ENCODE assay signal across 8 cellular contexts in the genomic region with DNA sequence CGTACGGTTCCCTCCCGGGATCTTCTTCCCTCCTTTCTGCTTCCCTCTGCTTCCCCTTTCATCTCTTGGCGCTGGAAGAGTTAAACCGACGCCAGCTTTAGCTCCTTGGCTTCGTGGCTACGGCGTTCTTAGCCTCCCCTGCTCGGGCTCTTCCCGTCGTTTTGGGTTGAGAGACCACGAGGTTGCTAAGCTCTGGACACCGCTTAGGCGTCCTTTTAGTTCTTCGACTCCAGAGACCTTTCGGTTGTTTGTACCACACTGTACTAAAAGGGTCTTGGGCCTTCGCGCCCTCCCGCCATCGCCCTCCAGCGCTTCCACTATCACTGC. TPM values are rescaled to one million over a fixed set of nuclear protein-coding genes. Genes with fewer than 3 reads are reported as not detected.
A peak's percentile ranks its signal among the peaks of the same experiment; 100 is the strongest.
DNase-seq lines count a peak whose midpoint lies in the region; ATAC-seq, FAIRE-seq and TF ChIP-seq lines count a peak whose summit lies in the region.

No MANE protein-coding gene starts in this region.

- peaks cover 14 to 39% of the 10 kb centered on the region in 2 donors for H3K36me3 Mint-ChIP-seq in stimulated activated naive B cell treated with anti-CD40 and anti-IgM and Interleukin-4, amounts not matched to agents 10 μg/mL and 1 μg/mL and 100 μg/mL, for 72 hours

- H3K27ac Mint-ChIP-seq in stimulated activated naive B cell treated with anti-CD40 and anti-IgM and Interleukin-4, amounts not matched to agents 10 μg/mL and 1 μg/mL and 100 μg/mL, for 72 hours, result peak overlapping the region; percentile 100

- H3K4me3 Mint-ChIP-seq in stimulated activated naive B cell treated with anti-CD40 and anti-IgM and Interleukin-4, amounts not matched to agents 10 μg/mL and 1 μg/mL and 100 μg/mL, for 72 hours, result peak overlapping the region; percentile 89 to 96

- WGBS in mammary epithelial cell (ENCODE audit: low coverage, missing lambda C conversion rate), result under 1% methylated on average over 21 of the region's 22 CpGs

- in situ Hi-C loops in mammary epithelial cell (cut with MboI; ENCODE audit: low sequenced_read_pairs in 2 of 2) (loop anchor here in 1 of 2 donors (25.0 kb wide), 1 partner anchor 665 kb away; the partner anchor contains the start of gene GOLGA5), KBM-7 (cut with MboI; ENCODE audit: low pct_unique_long_range_greater_than_20kb, low sequenced_read_pairs) (no loop called here)

- H3K27me3 ChIP-seq in mammary epithelial cell (ENCODE audit: insufficient read depth, low read length), result no peaks in the 10 kb centered on the region

- H3K36me3 ChIP-seq in mammary epithelial cell (ENCODE audit: insufficient read depth, low read length) (peaks cover 3% of the 10 kb centered on the region), kidney (ENCODE audit: control insufficient read depth in 1 of 2, insufficient read depth in 2 of 2, low read length in 2 of 2) (peaks cover 2 to 4% of the 10 kb centered on the region in 2 donors)

- intact Hi-C loops in mammary epithelial cell (cut with micrococcal nuclease), result no loop called here
- intact Hi-C loops in kidney (cut with DNase I), result no loop called here

- no peaks in the 10 kb centered on the region for H3K27me3 Mint-ChIP-seq in stimulated activated naive B cell treated with anti-CD40 and anti-IgM and Interleukin-4, amounts not matched to agents 10 μg/mL and 1 μg/mL and 100 μg/mL, for 72 hours

- no TSS peak for BruUV-seq in mammary epithelial cell (replicated peaks; lab: Mats Ljungman, UMichigan)

- H3K4me3 ChIP-seq in mammary epithelial cell (replicated peaks in 1 of 3; ENCODE audit: insufficient read depth in 1 of 3, low read depth in 2 of 3, low read length in 3 of 3), result peak overlapping the region; percentile 84 to 99 (median 99)
- peak overlapping the region; percentile 90 to 99 for H3K4me3 ChIP-seq in kidney (ENCODE audit: low read length in 2 of 2)

- FAIRE-seq in kidney (lab: Jason Lieb, UNC), result no peak

- H3K9ac ChIP-seq in mammary epithelial cell (ENCODE audit: insufficient read depth, low read length), result peak overlapping the region; percentile 97
- H3K9ac ChIP-seq in kidney (ENCODE audit: low read length in 2 of 2), result peak overlapping the region; percentile 84 to 97

- H3K4me2 ChIP-seq in mammary epithelial cell (ENCODE audit: insufficient read depth, low read depth, low read length), result peak overlapping the region; percentile 85

- TF ChIP-seq CTCF in mammary epithelial cell (conservative IDR thresholded peaks at IDR 0.05 in 1 of 2, IDR thresholded peaks at IDR 0.05 in 1 of 2; ENCODE audit: extremely low read depth in 1 of 2, insufficient read depth in 1 of 2, low read depth in 1 of 2, low read length in 2 of 2) (no peak), kidney (IDR thresholded peaks at IDR 0.05; ENCODE audit: borderline replicate concordance, extremely low read depth, insufficient read depth) (no peak)

- DNase-seq in Daoy (ENCODE audit: low read depth) (peak; percentile 40), NCI-H460 (ENCODE audit: extremely low read depth, low read depth) (peak; percentile 15), mammary epithelial cell (no peak), kidney (no peak), KBM-7 (no peak)
- no peak for DNase-seq in stimulated activated naive B cell treated with anti-CD40 and anti-IgM and Interleukin-4, amounts not matched to agents 10 μg/mL and 1 μg/mL and 100 μg/mL, for 72 hours

- H4K20me1 ChIP-seq in mammary epithelial cell (ENCODE audit: insufficient read depth, low read length), result no peaks in the 10 kb centered on the region

- H3K4me1 Mint-ChIP-seq in stimulated activated naive B cell treated with anti-CD40 and anti-IgM and Interleukin-4, amounts not matched to agents 10 μg/mL and 1 μg/mL and 100 μg/mL, for 72 hours, result peaks cover 24 to 45% of the 10 kb centered on the region in 2 donors

- H3K4me1 ChIP-seq in mammary epithelial cell (ENCODE audit: insufficient read depth, low read length) (no peaks in the 10 kb centered on the region), kidney (ENCODE audit: control insufficient read depth in 1 of 2, insufficient read depth in 1 of 2, low read depth in 1 of 2, low read length in 2 of 2) (peaks cover 0 to 2% of the 10 kb centered on the region in 2 donors)

- peaks cover 64% of the 10 kb centered on the region for H3K79me2 ChIP-seq in mammary epithelial cell (ENCODE audit: insufficient read depth, low read length)

- CTCF ChIA-PET in mammary epithelial cell (lab: Charles Lee; ENCODE audit: low non-redundant PET), result interaction anchor here (1.4 kb wide), 1 partner anchor 16 kb away, joined by 12 read pairs; the partner anchor contains the start of gene ATXN3

- dilution Hi-C loops in mammary epithelial cell (cut with HindIII; ENCODE audit: low sequenced_read_pairs), result no loop called here

- peak; percentile 14 for ATAC-seq in GM21529 (IDR thresholded peaks at IDR 0.05; ENCODE audit: unreplicated experiment)
- peak; percentile 33 to 35 for ATAC-seq in stimulated activated naive B cell treated with anti-CD40 and anti-IgM and Interleukin-4, amounts not matched to agents 10 μg/mL and 1 μg/mL and 100 μg/mL, for 72 hours (replicated peaks)
- no peak for ATAC-seq in HG02763 (IDR thresholded peaks at IDR 0.05; ENCODE audit: unreplicated experiment)

- H3K9me3 ChIP-seq in mammary epithelial cell (replicated peaks; ENCODE audit: insufficient read depth, low read length), result no peaks in the 10 kb centered on the region
- no peaks in the 10 kb centered on the region for H3K9me3 ChIP-seq in kidney (ENCODE audit: control insufficient read depth in 1 of 2, low read length in 2 of 2)

- no peaks in the 10 kb centered on the region for H3K9me3 Mint-ChIP-seq in stimulated activated naive B cell treated with anti-CD40 and anti-IgM and Interleukin-4, amounts not matched to agents 10 μg/mL and 1 μg/mL and 100 μg/mL, for 72 hours

- peak overlapping the region; percentile 98 for H2AFZ ChIP-seq in mammary epithelial cell (ENCODE audit: low read depth, low read length)

- H3K27ac ChIP-seq in mammary epithelial cell (ENCODE audit: insufficient read depth, low read depth, low read length), result peak overlapping the region; percentile 90
- peak overlapping the region; percentile 96 for H3K27ac ChIP-seq in kidney (ENCODE audit: low read depth in 2 of 2, low read length in 2 of 2)

RNA-seq across cellular contexts. Expression of gene CPSF2, which starts 0.5 kb away (rescaled TPM):
- total RNA-seq in Daoy (2014; rRNA removed; shearing (Covaris generic)), result 63.4 and 86.0 TPM in 2 replicates
- 65.2 and 82.0 TPM in 2 replicates for total RNA-seq in NCI-H460 (2014; rRNA removed; shearing (Covaris generic))
- polyA plus RNA-seq in NCI-H460 (2014; cell fraction: nucleus; rRNA removed), result 20.8 and 46.6 TPM in 2 replicates
- total RNA-seq in mammary epithelial cell, result 10 to 100 TPM; 33.7 to 85.5 TPM
- 22.1 TPM for polyA plus RNA-seq in mammary epithelial cell
- polyA minus RNA-seq in mammary epithelial cell, result 30.5 TPM
- 51.6 TPM for total RNA-seq in kidney
- polyA plus RNA-seq in kidney (ENCODE audit: insufficient read depth, low read depth, low replicate concordance), result 12.3 TPM

RNA-seq across cellular contexts. Expression of gene NDUFB1, which starts 0.8 kb away (rescaled TPM):
- total RNA-seq in Daoy (2014; rRNA removed; shearing (Covaris generic)), result 351 and 395 TPM in 2 replicates
- 411 and 423 TPM in 2 replicates for total RNA-seq in NCI-H460 (2014; rRNA removed; shearing (Covaris generic))
- polyA plus RNA-seq in NCI-H460 (2014; cell fraction: nucleus; rRNA removed), result 73.4 and 172 TPM in 2 replicates
- total RNA-seq in mammary epithelial cell (100 to 1,000 TPM in 1 of 2 donors, 10 to 100 TPM in 1; 79.9 to 110 TPM), kidney (128 TPM)
- polyA plus RNA-seq in mammary epithelial cell (192 TPM), kidney (ENCODE audit: insufficient read depth, low read depth, low replicate concordance) (1,129 TPM)
- 160 TPM for polyA minus RNA-seq in mammary epithelial cell

RNA-seq across cellular contexts. Expression of gene ATXN3, which starts 15.9 kb away (rescaled TPM):
- 40.4 and 56.3 TPM in 2 replicates for total RNA-seq in Daoy (2014; rRNA removed; shearing (Covaris generic))
- total RNA-seq in NCI-H460 (2014; rRNA removed; shearing (Covaris generic)), result 21.4 and 32.3 TPM in 2 replicates
- polyA plus RNA-seq in NCI-H460 (2014; cell fraction: nucleus; rRNA removed), result 9.4 and 17.0 TPM in 2 replicates
- total RNA-seq in mammary epithelial cell (10 to 100 TPM; 21.8 to 25.5 TPM), kidney (33.6 TPM)
- polyA plus RNA-seq in mammary epithelial cell (12.7 TPM), kidney (ENCODE audit: insufficient read depth, low read depth, low replicate concordance) (17.2 TPM)
- polyA minus RNA-seq in mammary epithelial cell, result 13.6 TPM

Comparison
In these comparisons a context has a peak if more than half of its experiments do, and no peak if none do; other contexts are left out.
1. DNase-seq: peak in Daoy (single experiment) and NCI-H460 (single experiment); none in mammary epithelial cell (single experiment), kidney (single experiment), stimulated activated naive B cell treated with anti-CD40 and anti-IgM and Interleukin-4, amounts not matched to agents 10 μg/mL and 1 μg/mL and 100 μg/mL, for 72 hours (single experiment) and KBM-7 (single experiment).